Comparison of ENCODE assay signal across 20 cellular contexts in the genomic region with DNA sequence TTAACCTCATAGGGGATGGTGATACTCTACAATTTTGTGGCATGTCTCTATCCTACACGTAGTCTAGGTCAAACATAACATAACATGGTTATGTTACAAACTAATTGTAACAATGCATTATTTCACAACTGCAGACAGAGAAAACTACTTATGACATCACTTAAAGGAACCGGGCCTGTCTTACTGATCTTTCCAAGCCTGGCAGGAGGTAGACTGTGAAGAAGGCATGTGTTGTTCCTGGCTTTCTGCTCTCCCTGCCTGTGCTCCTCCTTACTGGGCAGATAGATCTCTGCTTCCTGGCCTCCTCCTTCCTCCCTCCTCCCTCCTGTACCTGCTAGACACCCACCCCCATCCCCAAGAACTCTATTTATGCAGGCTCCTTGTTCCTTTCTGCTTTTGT. TPM values are rescaled to one million over a fixed set of nuclear protein-coding genes. Genes with fewer than 3 reads are reported as not detected.
A peak's percentile ranks its signal among the peaks of the same experiment; 100 is the strongest.
DNase-seq lines count a peak whose midpoint lies in the region; ATAC-seq, FAIRE-seq and TF ChIP-seq lines count a peak whose summit lies in the region.
"Had no signal": no experiment of that assay in that cellular context is flagged by ENCODE, and none has a peak within 500 bp of the region (broad histone marks: within the 10 kb centered on the region; RNA-seq: fewer than 3 reads in every experiment).

No MANE protein-coding gene starts in this region.

- FAIRE-seq in astrocyte (lab: Jason Lieb, UNC), result no peak
- FAIRE-seq: RCC 7860, TTC549 had no signal

- H3K27me3 ChIP-seq in astrocyte (ENCODE audit: insufficient read depth, low read length) (peaks cover 2% of the 10 kb centered on the region), left ventricle myocardium inferior (ENCODE audit: low read depth) (peaks cover 11% of the 10 kb centered on the region), stomach smooth muscle (ENCODE audit: control insufficient read depth in 1 of 2, insufficient read depth in 2 of 2, low read length in 2 of 2) (no peaks in the 10 kb centered on the region), left lung (peaks cover 6 to 17% of the 10 kb centered on the region in 2 donors)
- H3K27me3 ChIP-seq: testis had no signal

- no peaks in the 10 kb centered on the region for H3K9me3 Mint-ChIP-seq in astrocyte (ENCODE audit: unreplicated experiment)
- H3K9me3 Mint-ChIP-seq: CD4-positive, CD25-positive, alpha-beta regulatory T cell; effector memory CD8-positive, alpha-beta T cell had no signal

- ATAC-seq in HG02870 (IDR thresholded peaks at IDR 0.05; ENCODE audit: unreplicated experiment) (no peak), SK-N-SH treated with all-trans-retinoic acid at 6 μM for 48 hours (no peak), left lung (no peak)
- ATAC-seq: effector memory CD8-positive, alpha-beta T cell had no signal

- H3K27me3 Mint-ChIP-seq in astrocyte (ENCODE audit: low read depth, unreplicated experiment), result peaks cover 6% of the 10 kb centered on the region

- no peaks in the 10 kb centered on the region for H4K20me1 ChIP-seq in astrocyte (ENCODE audit: insufficient read depth, low read length)

- peak overlapping the region; percentile 20 for H3K27ac Mint-ChIP-seq in astrocyte (ENCODE audit: unreplicated experiment)
- H3K27ac Mint-ChIP-seq: activated naive CD8-positive, alpha-beta T cell; CD4-positive, CD25-positive, alpha-beta regulatory T cell; effector memory CD8-positive, alpha-beta T cell had no signal

- H3K9ac ChIP-seq in astrocyte (ENCODE audit: low read length), result no peak overlapping the region
- H3K9ac ChIP-seq in stomach smooth muscle (ENCODE audit: low read length in 2 of 2), result peak overlapping the region; percentile 1 to 13

- peaks cover 5% of the 10 kb centered on the region for H3K4me1 ChIP-seq in astrocyte (ENCODE audit: insufficient read depth, low read length)
- peaks cover 31% of the 10 kb centered on the region for H3K4me1 ChIP-seq in left ventricle myocardium inferior
- peaks cover 19% of the 10 kb centered on the region for H3K4me1 ChIP-seq in stomach smooth muscle (ENCODE audit: control insufficient read depth, insufficient read depth, low read length)
- peaks cover 0 to 6% of the 10 kb centered on the region in 2 donors for H3K4me1 ChIP-seq in left lung
- H3K4me1 ChIP-seq: testis had no signal

- H2AFZ ChIP-seq in astrocyte (ENCODE audit: low read depth, low read length), result no peak overlapping the region

- DNase-seq in DMS53 (lab: John Stamatoyannopoulos, UW) (peak; percentile 47), DMS53 treated with DMSO at 0.1 percent for 48 hours (lab: John Stamatoyannopoulos, UW; ENCODE audit: unreplicated experiment) (no peak), astrocyte (ENCODE audit: low read depth) (no peak), left ventricle myocardium inferior (no peak), left lung (no peak)
- DNase-seq: activated T-cell treated with anti-CD3 and anti-CD28 coated beads, Interleukin-2, amount 50 U/mL, for 1 hour; CD4-positive, CD25-positive, alpha-beta regulatory T cell; effector memory CD8-positive, alpha-beta T cell; midbrain; stimulated activated CD4-positive, alpha-beta T cell treated with anti-CD3 and anti-CD28 coated beads, Interleukin-4, amount 100 ng/mL, for 24 hours; stimulated activated CD8-positive, alpha-beta memory T cell treated with anti-CD3 and anti-CD28 coated beads, Interleukin-4, amount 100 ng/mL, for 48 hours; testis had no signal

- H3K36me3 ChIP-seq in astrocyte (ENCODE audit: insufficient read depth, low read length) (no peaks in the 10 kb centered on the region), left ventricle myocardium inferior (no peaks in the 10 kb centered on the region), stomach smooth muscle (ENCODE audit: control insufficient read depth in 2 of 2, insufficient read depth in 2 of 2, low read length in 2 of 2) (no peaks in the 10 kb centered on the region), left lung (no peaks in the 10 kb centered on the region)
- H3K36me3 ChIP-seq: neutrophil had no signal

- peaks cover 8% of the 10 kb centered on the region for H3K4me1 Mint-ChIP-seq in astrocyte (ENCODE audit: low read depth, unreplicated experiment)

- TF ChIP-seq CTCF in astrocyte (IDR thresholded peaks at IDR 0.05; ENCODE audit: insufficient read depth, low read depth, low read length) (no peak), left ventricle myocardium inferior (IDR thresholded peaks at IDR 0.05; ENCODE audit: borderline replicate concordance) (no peak), left lung (IDR thresholded peaks at IDR 0.05) (no peak)

- no peaks in the 10 kb centered on the region for H3K79me2 ChIP-seq in astrocyte (ENCODE audit: insufficient read depth, low read length)

- H3K4me3 Mint-ChIP-seq in astrocyte (ENCODE audit: unreplicated experiment), result no peak overlapping the region
- H3K4me3 Mint-ChIP-seq: activated naive CD8-positive, alpha-beta T cell; CD4-positive, CD25-positive, alpha-beta regulatory T cell; effector memory CD8-positive, alpha-beta T cell had no signal

- intact Hi-C loops in left ventricle myocardium inferior (cut with micrococcal nuclease), result loop anchor here (10.0 kb wide), 1 partner anchor 59 kb away; no protein-coding TSS in a partner anchor
- intact Hi-C loops in left lung (cut with DNase I), result no loop called here

- H3K27ac ChIP-seq in astrocyte (ENCODE audit: low read depth, low read length), result no peak overlapping the region
- peak overlapping the region; percentile 64 for H3K27ac ChIP-seq in left ventricle myocardium inferior (replicated peaks)
- H3K27ac ChIP-seq in stomach smooth muscle (ENCODE audit: low read length), result peak overlapping the region; percentile 90
- no peak overlapping the region for H3K27ac ChIP-seq in left lung
- H3K27ac ChIP-seq: 22Rv1, neutrophil, testis had no signal

- no peaks in the 10 kb centered on the region for H3K36me3 Mint-ChIP-seq in astrocyte (ENCODE audit: low read depth, unreplicated experiment)
- H3K36me3 Mint-ChIP-seq: activated naive CD8-positive, alpha-beta T cell; CD4-positive, CD25-positive, alpha-beta regulatory T cell had no signal

- H3K4me2 ChIP-seq in astrocyte (ENCODE audit: low read length), result no peak overlapping the region

- no peak overlapping the region for H3K4me3 ChIP-seq in astrocyte (ENCODE audit: insufficient read depth, low read depth, low read length)
- H3K4me3 ChIP-seq in left ventricle myocardium inferior, result no peak overlapping the region
- H3K4me3 ChIP-seq in stomach smooth muscle (ENCODE audit: low read length in 2 of 2), result no peak overlapping the region
- no peak overlapping the region for H3K4me3 ChIP-seq in left lung
- H3K4me3 ChIP-seq: testis had no signal

- H3K9me3 ChIP-seq in astrocyte (ENCODE audit: insufficient read depth, low read depth, low read length) (no peaks in the 10 kb centered on the region), left ventricle myocardium inferior (replicated peaks) (no peaks in the 10 kb centered on the region), stomach smooth muscle (ENCODE audit: control insufficient read depth in 2 of 2, low read length in 2 of 2) (no peaks in the 10 kb centered on the region), left lung (no peaks in the 10 kb centered on the region)
- H3K9me3 ChIP-seq: neutrophil, testis had no signal

TF ChIP-seq in SK-N-SH treated with all-trans-retinoic acid at 6 μM for 48 hours, 23 proteins besides CTCF, POLR2A, EP300 and RAD21 (continues in another document):
- no peak for TF ChIP-seq GLIS3 (CRISPR knock-in tag; IDR thresholded peaks at IDR 0.05)
- TF ChIP-seq CREB5 (CRISPR knock-in tag; IDR thresholded peaks at IDR 0.05; ENCODE audit: low read depth), result no peak
- no peak for TF ChIP-seq ARNTL (CRISPR knock-in tag; IDR thresholded peaks at IDR 0.05; ENCODE audit: borderline replicate concordance, low read depth)
- TF ChIP-seq ISL1 (CRISPR knock-in tag; IDR thresholded peaks at IDR 0.05), result no peak
- TF ChIP-seq PPARA (CRISPR knock-in tag; IDR thresholded peaks at IDR 0.05; ENCODE audit: borderline replicate concordance), result no peak
- TF ChIP-seq TCF4 (CRISPR knock-in tag; IDR thresholded peaks at IDR 0.05; ENCODE audit: borderline replicate concordance), result no peak
- TF ChIP-seq, protein P1, sequence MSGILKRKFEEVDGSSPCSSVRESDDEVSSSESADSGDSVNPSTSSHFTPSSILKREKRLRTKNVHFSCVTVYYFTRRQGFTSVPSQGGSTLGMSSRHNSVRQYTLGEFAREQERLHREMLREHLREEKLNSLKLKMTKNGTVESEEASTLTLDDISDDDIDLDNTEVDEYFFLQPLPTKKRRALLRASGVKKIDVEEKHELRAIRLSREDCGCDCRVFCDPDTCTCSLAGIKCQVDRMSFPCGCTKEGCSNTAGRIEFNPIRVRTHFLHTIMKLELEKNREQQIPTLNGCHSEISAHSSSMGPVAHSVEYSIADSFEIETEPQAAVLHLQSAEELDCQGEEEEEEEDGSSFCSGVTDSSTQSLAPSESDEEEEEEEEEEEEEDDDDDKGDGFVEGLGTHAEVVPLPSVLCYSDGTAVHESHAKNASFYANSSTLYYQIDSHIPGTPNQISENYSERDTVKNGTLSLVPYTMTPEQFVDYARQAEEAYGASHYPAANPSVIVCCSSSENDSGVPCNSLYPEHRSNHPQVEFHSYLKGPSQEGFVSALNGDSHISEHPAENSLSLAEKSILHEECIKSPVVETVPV (CRISPR knock-in tag; IDR thresholded peaks at IDR 0.05), result no peak
- no peak for TF ChIP-seq ZNF8 (CRISPR knock-in tag; IDR thresholded peaks at IDR 0.05)
- no peak for TF ChIP-seq OSR1 (CRISPR knock-in tag; IDR thresholded peaks at IDR 0.05)
- TF ChIP-seq ZC3H10 (CRISPR knock-in tag; IDR thresholded peaks at IDR 0.05), result no peak

RNA-seq across cellular contexts. Expression of gene CACNB2, which starts 5.4 kb away (rescaled TPM):
- total RNA-seq in astrocyte (0.46 and 0.66 TPM in 2 replicates), left ventricle myocardium inferior (38.1 TPM), left lung (1 to 10 TPM; 4.0 to 5.7 TPM)

Comparison
In these comparisons a context has a peak if more than half of its experiments do, and no peak if none do; other contexts are left out.
1. H3K27ac ChIP-seq: peak in left ventricle myocardium inferior (single experiment) and stomach smooth muscle (single experiment); none in astrocyte (single experiment) and left lung (0 of 2).